19 cellular contexts compared by ENCODE assay signal in genomic region chr4:184280104-184280503, GRCh38.
DNase-seq lines count a peak whose midpoint lies in the region; ATAC-seq and TF ChIP-seq lines count a peak whose summit lies in the region.
"Had no signal": no experiment of that assay in that cellular context is flagged by ENCODE, and none has a peak within 500 bp of the region (broad histone marks: within the 10 kb centered on the region; RNA-seq: fewer than 3 reads in every experiment).

No MANE protein-coding gene starts in this region.

- H3K9me3 Mint-ChIP-seq in activated CD4-positive, alpha-beta T cell treated with anti-CD3 and anti-CD28 coated beads for 36 hours (ENCODE audit: low read depth), result peaks cover 7% of the 10 kb centered on the region
- peaks cover 4 to 14% (median 9%) of the 10 kb centered on the region in 3 donors for H3K9me3 Mint-ChIP-seq in IgD-negative memory B cell
- H3K9me3 Mint-ChIP-seq in activated CD4-positive, alpha-beta memory T cell treated with anti-CD3 and anti-CD28 coated beads for 36 hours, result peaks cover 18% of the 10 kb centered on the region
- peaks cover 0 to 11% (median 5%) of the 10 kb centered on the region in 9 donors for H3K9me3 Mint-ChIP-seq in naive thymus-derived CD8-positive, alpha-beta T cell
- H3K9me3 Mint-ChIP-seq in Calu3 (ENCODE audit: low read depth, unreplicated experiment), result peaks cover 4% of the 10 kb centered on the region
- H3K9me3 Mint-ChIP-seq: immature natural killer cell had no signal

- peaks cover under 1% of the 10 kb centered on the region for H3K27me3 Mint-ChIP-seq in activated CD4-positive, alpha-beta T cell treated with anti-CD3 and anti-CD28 coated beads for 36 hours
- H3K27me3 Mint-ChIP-seq in IgD-negative memory B cell (no peaks in the 10 kb centered on the region), Calu3 (ENCODE audit: unreplicated experiment) (no peaks in the 10 kb centered on the region)
- H3K27me3 Mint-ChIP-seq in activated CD4-positive, alpha-beta memory T cell treated with anti-CD3 and anti-CD28 coated beads for 36 hours, result peaks cover under 1% of the 10 kb centered on the region
- H3K27me3 Mint-ChIP-seq in naive thymus-derived CD8-positive, alpha-beta T cell, result no peaks in the 10 kb centered on the region
- H3K27me3 Mint-ChIP-seq: activated naive CD4-positive, alpha-beta T cell treated with anti-CD3 and anti-CD28 coated beads, Interleukin-2, amount 50 U/mL, for 24 hours had no signal

- intact Hi-C loops in activated CD4-positive, alpha-beta T cell treated with anti-CD3 and anti-CD28 coated beads for 36 hours (cut with DNase I, micrococcal nuclease), result loop anchor here (5.0 kb wide), 3 partner anchors 367 to 687 kb away; partner anchors contain the start of genes CASP3 (in 1 of the 2), CENPU (in 1 of the 2) and PRIMPOL (in 1 of the 2)
- intact Hi-C loops in activated CD4-positive, alpha-beta memory T cell treated with anti-CD3 and anti-CD28 coated beads for 36 hours (cut with micrococcal nuclease), result loop anchor here (1.0 to 5.0 kb wide), 3 partner anchors 8 to 452 kb away; partner anchors contain the start of genes CASP3, CENPU and PRIMPOL
- intact Hi-C loops in Calu3 (cut with micrococcal nuclease; ENCODE audit: unreplicated experiment), result no loop called here

- no peak for TF ChIP-seq CTCF in Calu3 (IDR thresholded peaks at IDR 0.05; ENCODE audit: unreplicated experiment)

- H3K4me1 Mint-ChIP-seq in activated CD4-positive, alpha-beta T cell treated with anti-CD3 and anti-CD28 coated beads for 36 hours, result peaks cover 67% of the 10 kb centered on the region
- H3K4me1 Mint-ChIP-seq in IgD-negative memory B cell (peaks cover 47 to 53% (median 48%) of the 10 kb centered on the region in 3 donors), Calu3 (ENCODE audit: low read depth, unreplicated experiment) (no peaks in the 10 kb centered on the region)
- peaks cover 72% of the 10 kb centered on the region for H3K4me1 Mint-ChIP-seq in activated CD4-positive, alpha-beta memory T cell treated with anti-CD3 and anti-CD28 coated beads for 36 hours (ENCODE audit: low read depth)
- H3K4me1 Mint-ChIP-seq in naive thymus-derived CD8-positive, alpha-beta T cell, result peaks cover 6 to 47% (median 34%) of the 10 kb centered on the region in 4 donors

- POLR2A ChIA-PET in activated CD4-positive, alpha-beta T cell treated with anti-CD3 and anti-CD28 coated beads for 36 hours (lab: Charles Lee), result interaction anchor here (0.8 kb wide), 1 partner anchor 255 kb away, joined by 3 read pairs; no protein-coding TSS in a partner anchor
- POLR2A ChIA-PET in activated CD4-positive, alpha-beta memory T cell treated with anti-CD3 and anti-CD28 coated beads for 36 hours (lab: Charles Lee), result interaction anchor here (0.9 to 5.0 kb wide), 7 partner anchors 11 to 454 kb away, joined by 3 to 65 read pairs (median 11); partner anchors contain the start of genes CENPU and IRF2
- POLR2A ChIA-PET in naive thymus-derived CD8-positive, alpha-beta T cell (lab: Charles Lee), result interaction anchor here (3.0 kb wide), 1 partner anchor 11 kb away, joined by 9 read pairs; no protein-coding TSS in a partner anchor

- no peak overlapping the region for H3K4me3 Mint-ChIP-seq in activated CD4-positive, alpha-beta T cell treated with anti-CD3 and anti-CD28 coated beads for 36 hours
- H3K4me3 Mint-ChIP-seq in IgD-negative memory B cell (peak overlapping the region; percentile 9 to 49 (median 26)), Calu3 (ENCODE audit: low read depth, unreplicated experiment) (no peak overlapping the region)
- no peak overlapping the region for H3K4me3 Mint-ChIP-seq in activated CD4-positive, alpha-beta memory T cell treated with anti-CD3 and anti-CD28 coated beads for 36 hours
- H3K4me3 Mint-ChIP-seq in naive thymus-derived CD8-positive, alpha-beta T cell, result peak overlapping the region in 1 of 10 donors; percentile 27
- H3K4me3 Mint-ChIP-seq: immature natural killer cell, neural progenitor cell had no signal

- CTCF ChIA-PET in activated CD4-positive, alpha-beta T cell treated with anti-CD3 and anti-CD28 coated beads for 36 hours (lab: Charles Lee), result interaction anchor here (1.0 to 5.7 kb wide), 7 partner anchors 10 to 167 kb away, joined by 3 to 39 read pairs (median 5); no protein-coding TSS in a partner anchor
- CTCF ChIA-PET in activated CD4-positive, alpha-beta memory T cell treated with anti-CD3 and anti-CD28 coated beads for 36 hours (lab: Charles Lee), result interaction anchor here (0.7 to 6.0 kb wide), 8 partner anchors 12 to 180 kb away, joined by 3 to 78 read pairs (median 6); no protein-coding TSS in a partner anchor
- CTCF ChIA-PET in Calu3 (lab: Charles Lee), result no interaction called here

- no peak for ATAC-seq in activated CD4-positive, alpha-beta T cell treated with anti-CD3 and anti-CD28 coated beads for 36 hours
- no peak for ATAC-seq in naive thymus-derived CD8-positive, alpha-beta T cell

- no peak for DNase-seq in activated CD4-positive, alpha-beta T cell treated with anti-CD3 and anti-CD28 coated beads for 36 hours
- DNase-seq in activated CD4-positive, alpha-beta T cell treated with anti-CD3 and anti-CD28 coated beads for 48 hours, result no peak
- no peak for DNase-seq in activated CD4-positive, alpha-beta memory T cell treated with anti-CD3 and anti-CD28 coated beads for 36 hours
- no peak for DNase-seq in naive thymus-derived CD8-positive, alpha-beta T cell
- DNase-seq in activated CD4-positive, CD25-positive, alpha-beta regulatory T cell treated with anti-CD3 and anti-CD28 coated beads, Interleukin-2, amount 50 U/mL, for 72 hours, result no peak
- no peak for DNase-seq in Calu3
- DNase-seq in NK-92 (lab: John Stamatoyannopoulos, UW; ENCODE audit: unreplicated experiment), result no peak
- DNase-seq: DND-41; dorsolateral prefrontal cortex; glutamatergic neuron; GOT3; immature natural killer cell; mammary epithelial cell; NCI-H82; stimulated activated CD4-positive, alpha-beta T cell treated with anti-CD3 and anti-CD28 coated beads, Interleukin-2, amount 100 ng/mL, for 24 hours; tibial artery had no signal

- no TSS peak for BruUV-seq in Calu3 (replicated peaks; lab: Mats Ljungman, UMichigan)

- H3K36me3 Mint-ChIP-seq in activated CD4-positive, alpha-beta T cell treated with anti-CD3 and anti-CD28 coated beads for 36 hours (ENCODE audit: low read depth), result peaks cover 7% of the 10 kb centered on the region
- H3K36me3 Mint-ChIP-seq in IgD-negative memory B cell (no peaks in the 10 kb centered on the region), Calu3 (ENCODE audit: insufficient read depth, unreplicated experiment) (no peaks in the 10 kb centered on the region)
- peaks cover 7% of the 10 kb centered on the region for H3K36me3 Mint-ChIP-seq in activated CD4-positive, alpha-beta memory T cell treated with anti-CD3 and anti-CD28 coated beads for 36 hours
- peaks cover 0 to 12% (median 6%) of the 10 kb centered on the region in 3 donors for H3K36me3 Mint-ChIP-seq in naive thymus-derived CD8-positive, alpha-beta T cell
- H3K36me3 Mint-ChIP-seq: immature natural killer cell had no signal

- H3K27ac Mint-ChIP-seq in activated CD4-positive, alpha-beta T cell treated with anti-CD3 and anti-CD28 coated beads for 36 hours, result peak overlapping the region; percentile 93
- H3K27ac Mint-ChIP-seq in IgD-negative memory B cell (peak overlapping the region; percentile 26 to 94 (median 87)), Calu3 (ENCODE audit: unreplicated experiment) (no peak overlapping the region)
- peak overlapping the region; percentile 91 for H3K27ac Mint-ChIP-seq in activated CD4-positive, alpha-beta memory T cell treated with anti-CD3 and anti-CD28 coated beads for 36 hours
- peak overlapping the region in 7 of 10 donors; percentile 21 to 71 (median 43) for H3K27ac Mint-ChIP-seq in naive thymus-derived CD8-positive, alpha-beta T cell
- H3K27ac Mint-ChIP-seq: immature natural killer cell, neural progenitor cell had no signal

Comparison
In these comparisons a context has a peak if more than half of its experiments do, and no peak if none do; other contexts are left out.
1. H3K4me3 Mint-ChIP-seq: peak in IgD-negative memory B cell (4 of 4); none in activated CD4-positive, alpha-beta T cell treated with anti-CD3 and anti-CD28 coated beads for 36 hours (single experiment), activated CD4-positive, alpha-beta memory T cell treated with anti-CD3 and anti-CD28 coated beads for 36 hours (single experiment) and Calu3 (single experiment).